8 cellular contexts compared by ENCODE assay signal in the genomic region with DNA sequence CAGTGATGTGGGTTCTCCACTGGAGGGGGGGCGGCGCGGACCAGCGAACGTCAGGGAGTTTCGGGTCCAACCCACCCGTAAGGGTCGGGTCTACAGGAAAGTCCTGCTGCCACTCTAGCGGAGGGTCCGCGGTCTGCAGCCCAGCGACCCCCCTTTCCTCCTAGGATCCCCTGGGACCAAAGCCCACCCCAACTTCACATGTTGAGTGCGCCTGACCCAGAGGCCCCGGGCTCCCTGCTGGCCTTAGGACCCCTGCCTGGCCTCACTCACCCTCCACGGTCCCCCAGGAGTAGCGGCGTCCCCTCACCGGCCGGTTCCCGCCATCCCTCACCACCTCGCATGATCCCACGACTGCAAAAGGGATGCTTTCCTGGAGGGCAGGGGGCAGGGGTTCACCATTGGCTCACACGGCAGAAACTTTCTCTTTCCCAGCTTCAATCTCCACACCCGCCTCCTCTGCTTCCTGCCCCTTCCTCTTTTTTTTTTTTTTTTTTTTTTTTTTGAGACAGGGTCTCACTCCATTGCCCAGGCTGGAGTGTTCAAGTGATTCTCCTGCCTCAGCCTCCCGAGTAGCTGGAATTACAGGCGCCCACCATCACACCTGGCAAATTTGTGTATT. TPM values are rescaled to one million over a fixed set of nuclear protein-coding genes. Genes with fewer than 3 reads are reported as not detected.
DNase-seq lines count a peak whose midpoint lies in the region; ATAC-seq, FAIRE-seq and TF ChIP-seq lines count a peak whose summit lies in the region.

No MANE protein-coding gene starts in this region.

- ATAC-seq in HCT116 (no peak; the same call in 1 of the 2 replicates), activated B cell treated with CpG ODN at 0.5 μM for 24 hours (ENCODE audit: low read depth) (no peak), right cardiac atrium (no peak)

- peak overlapping the region; percentile 92 for H3K4me3 Mint-ChIP-seq in activated B cell treated with CpG ODN at 0.5 μM for 24 hours

- POLR2A ChIA-PET in HCT116 (lab: Charles Lee) (no interaction called here), activated B cell treated with CpG ODN at 0.5 μM for 24 hours (lab: Charles Lee) (interaction anchor here (0.9 to 4.4 kb wide), 8 partner anchors 8 to 231 kb away, joined by 5 to 33 read pairs (median 9); a partner anchor contains a TSS)

- H3K9me2 ChIP-seq in HCT116 (ENCODE audit: insufficient read depth), result no peaks in the 10 kb centered on the region

- H3K36me3 ChIP-seq in HCT116 (ENCODE audit: control insufficient read depth in 1 of 2, insufficient read depth in 2 of 2, low read length in 2 of 2), result no peaks in the 10 kb centered on the region
- no peaks in the 10 kb centered on the region for H3K36me3 ChIP-seq in small intestine (ENCODE audit: control insufficient read depth in 2 of 2, insufficient read depth in 2 of 2, low read length in 2 of 2)

- H3K27me3 Mint-ChIP-seq in activated B cell treated with CpG ODN at 0.5 μM for 24 hours, result no peaks in the 10 kb centered on the region

- H3K4me1 ChIP-seq in HCT116 (ENCODE audit: control insufficient read depth in 1 of 2, insufficient read depth in 2 of 2, low read length in 2 of 2), result peaks cover 14 to 33% of the 10 kb centered on the region in 2 experiments
- H3K4me1 ChIP-seq in right cardiac atrium (ENCODE audit: control insufficient read depth, insufficient read depth, low read length), result peaks cover 2% of the 10 kb centered on the region
- H3K4me1 ChIP-seq in small intestine (ENCODE audit: control insufficient read depth in 2 of 2, insufficient read depth in 1 of 2, low read depth in 1 of 2, low read length in 1 of 2), result peaks cover 2 to 5% of the 10 kb centered on the region in 2 donors

- no peaks in the 10 kb centered on the region for H3K79me2 ChIP-seq in HCT116 (ENCODE audit: insufficient read depth, low read length)

- 26% methylated on average over 26 of the region's 26 CpGs for WGBS in right cardiac atrium
- 30 to 36% (median 36%) methylated on average over 26 of the region's 26 CpGs for WGBS in small intestine, 3 donors

- TF ChIP-seq RAD21 in HCT116 (IDR thresholded peaks at IDR 0.05; ENCODE audit: low read depth), result no peak

- no peak overlapping the region for H2AFZ ChIP-seq in HCT116 (ENCODE audit: low read depth, low read length, poor library complexity, severe bottlenecking)

- RAD21 ChIA-PET in HCT116 (lab: Charles Lee; ENCODE audit: low non-redundant PET in 1 of 2, low total read pairs in 2 of 2, uncharacterized antibody in 2 of 2, unreplicated experiment in 2 of 2), result no interaction called here

- H3K9me3 ChIP-seq in HCT116 (ENCODE audit: control insufficient read depth in 1 of 2, insufficient read depth in 1 of 2, low read depth in 1 of 2, low read length in 2 of 2), result no peaks in the 10 kb centered on the region
- no peaks in the 10 kb centered on the region for H3K9me3 ChIP-seq in right cardiac atrium (ENCODE audit: control insufficient read depth, low read length)
- no peaks in the 10 kb centered on the region for H3K9me3 ChIP-seq in small intestine (ENCODE audit: control insufficient read depth, low read depth)

- no peaks in the 10 kb centered on the region for H3K27me3 ChIP-seq in HCT116 (ENCODE audit: insufficient read depth, low read length)
- H3K27me3 ChIP-seq in right cardiac atrium (ENCODE audit: control insufficient read depth, insufficient read depth), result no peaks in the 10 kb centered on the region
- no peaks in the 10 kb centered on the region for H3K27me3 ChIP-seq in small intestine (ENCODE audit: control insufficient read depth in 2 of 2, insufficient read depth in 2 of 2, low read length in 2 of 2)

- no peaks in the 10 kb centered on the region for H3K9me3 Mint-ChIP-seq in activated B cell treated with CpG ODN at 0.5 μM for 24 hours

- H3K4me3 ChIP-seq in HCT116 (replicated peaks in 1 of 2; ENCODE audit: low read depth in 1 of 2, low read length in 2 of 2) (peak overlapping the region; percentile 64 to 95), right cardiac atrium (ENCODE audit: low read length) (peak overlapping the region; percentile 22), small intestine (ENCODE audit: low read depth in 1 of 2, low read length in 2 of 2) (peak overlapping the region; percentile 25 to 52)

- H3K4me1 Mint-ChIP-seq in activated B cell treated with CpG ODN at 0.5 μM for 24 hours, result peaks cover 65% of the 10 kb centered on the region

- BruUV-seq in HCT116 (replicated peaks; lab: Mats Ljungman, UMichigan), result no TSS peak

- H3K27ac ChIP-seq in HCT116 (ENCODE audit: low read depth, low read length) (peak overlapping the region; percentile 97), right cardiac atrium (ENCODE audit: low read length) (peak overlapping the region; percentile 38), small intestine (ENCODE audit: low read depth in 1 of 2, low read length in 1 of 2) (peak overlapping the region; percentile 82 to 96)

- H4K20me1 ChIP-seq in HCT116 (ENCODE audit: insufficient read depth), result no peaks in the 10 kb centered on the region

- intact Hi-C loops in HCT116 (cut with micrococcal nuclease), result loop anchor here (2.0 kb wide), 1 partner anchor 16 kb away; a partner anchor contains a TSS
- intact Hi-C loops in activated B cell treated with CpG ODN at 0.5 μM for 24 hours (cut with micrococcal nuclease), result loop anchor here (2.0 to 10.0 kb wide), 3 partner anchors 24 to 784 kb away; a partner anchor contains a TSS
- intact Hi-C loops in right cardiac atrium (cut with DNase I), result no loop called here

- TF ChIP-seq CTCF in HCT116 (IDR thresholded peaks at IDR 0.05 in 2 of 3, conservative IDR thresholded peaks at IDR 0.05 in 1 of 3; ENCODE audit: borderline replicate concordance in 1 of 3, insufficient read depth in 1 of 3, low read depth in 2 of 3, low read length in 2 of 3) (no peak; a peak in 1 of 6 replicates), activated B cell treated with CpG ODN at 0.5 μM for 24 hours (IDR thresholded peaks at IDR 0.05) (no peak)

- no peak for DNase-seq in HCT116 (ENCODE audit: low read depth, low spot score)
- DNase-seq in activated B cell treated with CpG ODN at 0.5 μM for 24 hours, result no peak
- DNase-seq in right cardiac atrium, result no peak
- no peak for DNase-seq in small intestine
- DNase-seq in NCI-H2081 treated with DMSO at 0.1 percent for 48 hours (lab: John Stamatoyannopoulos, UW), result no peak
- no peak for DNase-seq in HTR-8/SVneo (ENCODE audit: insufficient read length, low spot score)
- DNase-seq in H54 (ENCODE audit: insufficient read length, low spot score), result no peak
- no peak for DNase-seq in activated CD4-positive, CD25-positive, alpha-beta regulatory T cell (lab: John Stamatoyannopoulos, UW)

- no peak for FAIRE-seq in small intestine (lab: Jason Lieb, UNC)
- FAIRE-seq in HTR-8/SVneo (lab: Jason Lieb, UNC), result no peak
- no peak for FAIRE-seq in H54 (lab: Jason Lieb, UNC)

- CTCF ChIA-PET in HCT116 (lab: Charles Lee) (interaction anchor here (1.5 kb wide), 1 partner anchor 30 kb away, joined by 3 read pairs; no protein-coding TSS in a partner anchor), activated B cell treated with CpG ODN at 0.5 μM for 24 hours (lab: Charles Lee) (no interaction called here)

- H3K4me2 ChIP-seq in HCT116 (ENCODE audit: low read length), result peak overlapping the region; percentile 100

- H3K27ac Mint-ChIP-seq in activated B cell treated with CpG ODN at 0.5 μM for 24 hours, result peak overlapping the region; percentile 100

- H3K9ac ChIP-seq in HCT116 (ENCODE audit: low read length), result peak overlapping the region; percentile 97

- TF ChIP-seq POLR2A in HCT116 (IDR thresholded peaks at IDR 0.05; ENCODE audit: borderline replicate concordance, extremely low read depth, insufficient read depth, insufficient read length), result no peak
- TF ChIP-seq POLR2A in H54 (IDR thresholded peaks at IDR 0.05; ENCODE audit: low read depth, low read length), result no peak

- H3K36me3 Mint-ChIP-seq in activated B cell treated with CpG ODN at 0.5 μM for 24 hours (ENCODE audit: low read depth), result peaks cover 13% of the 10 kb centered on the region

TF ChIP-seq in HCT116, 20 proteins besides CTCF, POLR2A, EP300 and RAD21 (continues in another document):
- no peak for TF ChIP-seq JUND (IDR thresholded peaks at IDR 0.05)
- TF ChIP-seq YY1 (IDR thresholded peaks at IDR 0.05; ENCODE audit: extremely low read depth, insufficient replicate concordance, low read depth, low read length), result no peak
- TF ChIP-seq ZNF274 (IDR thresholded peaks at IDR 0.05; ENCODE audit: low read depth, low read length), result no peak
- TF ChIP-seq, protein P1, sequence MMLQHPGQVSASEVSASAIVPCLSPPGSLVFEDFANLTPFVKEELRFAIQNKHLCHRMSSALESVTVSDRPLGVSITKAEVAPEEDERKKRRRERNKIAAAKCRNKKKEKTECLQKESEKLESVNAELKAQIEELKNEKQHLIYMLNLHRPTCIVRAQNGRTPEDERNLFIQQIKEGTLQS (IDR thresholded peaks at IDR 0.05), result no peak
- TF ChIP-seq SRF (IDR thresholded peaks at IDR 0.05; ENCODE audit: low read depth), result no peak
- no peak for TF ChIP-seq EZH2phosphoT487 (IDR thresholded peaks at IDR 0.05; ENCODE audit: borderline replicate concordance)

RNA-seq across cellular contexts. Expression of a gene that starts 3.1 kb away (rescaled TPM):
- 3.4 TPM for total RNA-seq in HCT116 (2021; ENCODE audit: unreplicated experiment)
- polyA plus RNA-seq in HCT116 (2012), result 2.3 and 2.4 TPM in 2 replicates
- 192 and 199 TPM in 2 replicates for total RNA-seq in activated B cell treated with CpG ODN at 0.5 μM for 24 hours
- total RNA-seq in right cardiac atrium, result 1 to 10 TPM; 1.1 to 3.6 (median 2.7) TPM
- 1.6 TPM for polyA plus RNA-seq in right cardiac atrium
- polyA plus RNA-seq in small intestine, result 10 to 100 TPM in 1 of 3 donors, 1 to 10 TPM in 2; 5.6 to 21.1 (median 7.2) TPM

RNA-seq across cellular contexts. Expression of a gene that starts 4.7 kb away (rescaled TPM):
- not detected for total RNA-seq in HCT116 (2021; ENCODE audit: unreplicated experiment)
- 0.46 and 1.4 TPM in 2 replicates for polyA plus RNA-seq in HCT116 (2012)
- not detected in 2 replicates for total RNA-seq in activated B cell treated with CpG ODN at 0.5 μM for 24 hours
- under 1 TPM in 2 of 4 donors, not detected in 2; 0.35 to 0.94 TPM for total RNA-seq in right cardiac atrium
- 0.86 TPM for polyA plus RNA-seq in right cardiac atrium
- 1 to 10 TPM in 1 of 3 donors, under 1 TPM in 1, not detected in 1; 0.82 to 1.9 TPM for polyA plus RNA-seq in small intestine

RNA-seq across cellular contexts. Expression of a gene that starts 9.0 kb away (rescaled TPM):
- total RNA-seq in HCT116 (2021; ENCODE audit: unreplicated experiment), result 49.2 TPM
- 35.5 and 38.1 TPM in 2 replicates for polyA plus RNA-seq in HCT116 (2012)
- total RNA-seq in activated B cell treated with CpG ODN at 0.5 μM for 24 hours, result 46.3 and 50.2 TPM in 2 replicates
- total RNA-seq in right cardiac atrium, result 10 to 100 TPM; 23.4 to 27.7 (median 25.4) TPM
- 19.1 TPM for polyA plus RNA-seq in right cardiac atrium
- 10 to 100 TPM; 30.8 to 46.1 (median 43.0) TPM for polyA plus RNA-seq in small intestine

RNA-seq across cellular contexts. Expression of a gene that starts 15.9 kb away (rescaled TPM):
- total RNA-seq in HCT116 (2021; ENCODE audit: unreplicated experiment) (17.9 TPM), activated B cell treated with CpG ODN at 0.5 μM for 24 hours (11.7 and 13.0 TPM in 2 replicates), right cardiac atrium (1 to 10 TPM; 6.2 to 8.0 (median 7.5) TPM)
- polyA plus RNA-seq in HCT116 (2012), result 12.8 and 15.5 TPM in 2 replicates
- polyA plus RNA-seq in right cardiac atrium (3.6 TPM), small intestine (1 to 10 TPM; 1.6 to 7.0 (median 1.8) TPM)

RNA-seq across cellular contexts. Expression of a gene that starts 24.2 kb away (rescaled TPM):
- 51.8 TPM for total RNA-seq in HCT116 (2021; ENCODE audit: unreplicated experiment)
- polyA plus RNA-seq in HCT116 (2012), result 24.9 and 27.4 TPM in 2 replicates
- 87.8 and 88.0 TPM in 2 replicates for total RNA-seq in activated B cell treated with CpG ODN at 0.5 μM for 24 hours
- 10 to 100 TPM; 43.0 to 50.9 (median 45.1) TPM for total RNA-seq in right cardiac atrium
- polyA plus RNA-seq in right cardiac atrium, result 31.8 TPM
- polyA plus RNA-seq in small intestine, result 10 to 100 TPM; 30.0 to 43.5 (median 36.6) TPM

Comparison
In these comparisons a context has a peak if more than half of its experiments do, and no peak if none do; other contexts are left out.
1. H3K27ac ChIP-seq: peak in every context shown above with its lines; median percentile 97 in HCT116; 89 in small intestine; 38 in right cardiac atrium.
2. H3K4me3 ChIP-seq: peak in every context shown above with its lines; median percentile 80 in HCT116; 38 in small intestine; 22 in right cardiac atrium.
3. RNA of a gene that starts 3.1 kb away (total RNA-seq): 192 to 199 TPM in activated B cell treated with CpG ODN at 0.5 μM for 24 hours; 1.1 to 3.6 TPM in right cardiac atrium and 3.4 TPM in HCT116 (single experiment); every median in the first group is over 10 times any median in the second.
4. intact Hi-C loops: an anchor here in HCT116 (2.0 kb wide) and activated B cell treated with CpG ODN at 0.5 μM for 24 hours (2.0 to 10.0 kb wide); none called in right cardiac atrium.